In the genomic region with DNA sequence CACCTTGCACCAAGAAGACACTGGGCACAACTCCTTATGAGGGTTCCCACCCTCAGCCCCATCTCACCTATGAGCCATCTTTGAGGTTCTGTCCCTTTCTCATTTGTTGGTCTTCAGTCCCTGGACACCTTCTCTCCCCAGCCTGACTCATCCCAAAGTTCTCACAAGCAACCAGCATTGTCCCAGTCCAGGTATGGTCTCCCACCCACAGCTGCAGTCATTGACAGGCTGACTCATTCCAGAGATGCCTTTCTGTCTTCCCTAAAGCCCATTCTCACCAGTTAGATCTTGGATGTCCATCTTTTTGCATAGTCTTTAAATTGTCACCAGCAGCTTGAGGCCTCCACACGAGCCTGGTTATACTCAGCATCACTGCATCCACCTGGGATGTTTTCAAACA, we compare ENCODE assay signal across 14 cellular contexts.
"Had no signal": no experiment of that assay in that cellular context is flagged by ENCODE, and none has a peak within 500 bp of the region (broad histone marks: within the 10 kb centered on the region; RNA-seq: fewer than 3 reads in every experiment).

No MANE protein-coding gene starts in this region.

- H3K4me3 Mint-ChIP-seq: activated naive CD4-positive, alpha-beta T cell treated with anti-CD3 and anti-CD28 coated beads for 36 hours; activated naive CD8-positive, alpha-beta T cell treated with anti-CD3 and anti-CD28 coated beads, Interleukin-2, amount 50 U/mL, for 24 hours; activated T-helper 17 cell treated with anti-CD3 and anti-CD28 coated beads, Interleukin-2, amount 50 U/mL, for 72 hours; immature natural killer cell; naive thymus-derived CD4-positive, alpha-beta T cell had no signal

- H3K36me3 ChIP-seq: upper lobe of right lung had no signal

- H3K4me2 ChIP-seq: smooth muscle cell had no signal

- DNase-seq: activated CD4-positive, alpha-beta T cell treated with anti-CD3 and anti-CD28 coated beads, Interleukin-2, amount 50 U/mL, for 4 hours; activated CD4-positive, CD25-positive, alpha-beta regulatory T cell treated with anti-CD3 and anti-CD28 coated beads, Interleukin-2, amount 50 U/mL, for 72 hours; activated naive CD4-positive, alpha-beta T cell treated with anti-CD3 and anti-CD28 coated beads for 36 hours; activated naive CD8-positive, alpha-beta T cell treated with anti-CD3 and anti-CD28 coated beads, Interleukin-2, amount 50 U/mL, for 24 hours; activated T-cell treated with anti-CD3 and anti-CD28 coated beads for 4 hours; immature natural killer cell; naive thymus-derived CD4-positive, alpha-beta T cell; retina; upper lobe of right lung had no signal

- H3K27me3 ChIP-seq: dorsolateral prefrontal cortex, upper lobe of right lung had no signal

- H3K9me3 Mint-ChIP-seq: activated naive CD4-positive, alpha-beta T cell treated with anti-CD3 and anti-CD28 coated beads for 36 hours; activated naive CD8-positive, alpha-beta T cell treated with anti-CD3 and anti-CD28 coated beads, Interleukin-2, amount 50 U/mL, for 24 hours; activated T-helper 17 cell treated with anti-CD3 and anti-CD28 coated beads, Interleukin-2, amount 50 U/mL, for 72 hours; immature natural killer cell; naive thymus-derived CD4-positive, alpha-beta T cell had no signal

- ATAC-seq: activated naive CD8-positive, alpha-beta T cell treated with anti-CD3 and anti-CD28 coated beads, Interleukin-2, amount 50 U/mL, for 24 hours; activated T-helper 17 cell treated with anti-CD3 and anti-CD28 coated beads, Interleukin-2, amount 50 U/mL, for 72 hours; naive thymus-derived CD4-positive, alpha-beta T cell; upper lobe of right lung had no signal

- H3K9me3 ChIP-seq: upper lobe of right lung had no signal

- H3K36me3 Mint-ChIP-seq: immature natural killer cell; naive thymus-derived CD4-positive, alpha-beta T cell had no signal

- H3K79me2 ChIP-seq: parathyroid adenoma had no signal

- H3K9ac ChIP-seq: parathyroid adenoma had no signal

- H3K4me3 ChIP-seq: dorsolateral prefrontal cortex, lung, smooth muscle cell, upper lobe of right lung had no signal

- H3K27ac ChIP-seq: parathyroid adenoma, upper lobe of right lung had no signal

- H3K4me1 Mint-ChIP-seq: activated naive CD8-positive, alpha-beta T cell treated with anti-CD3 and anti-CD28 coated beads, Interleukin-2, amount 50 U/mL, for 24 hours; activated T-helper 17 cell treated with anti-CD3 and anti-CD28 coated beads, Interleukin-2, amount 50 U/mL, for 72 hours; immature natural killer cell; naive thymus-derived CD4-positive, alpha-beta T cell had no signal

- H3K27ac Mint-ChIP-seq: activated naive CD4-positive, alpha-beta T cell treated with anti-CD3 and anti-CD28 coated beads for 36 hours; activated naive CD8-positive, alpha-beta T cell treated with anti-CD3 and anti-CD28 coated beads, Interleukin-2, amount 50 U/mL, for 24 hours; activated T-helper 17 cell treated with anti-CD3 and anti-CD28 coated beads, Interleukin-2, amount 50 U/mL, for 72 hours; immature natural killer cell had no signal
